Comparison of ENCODE assay signal across 15 cellular contexts in the genomic region with DNA sequence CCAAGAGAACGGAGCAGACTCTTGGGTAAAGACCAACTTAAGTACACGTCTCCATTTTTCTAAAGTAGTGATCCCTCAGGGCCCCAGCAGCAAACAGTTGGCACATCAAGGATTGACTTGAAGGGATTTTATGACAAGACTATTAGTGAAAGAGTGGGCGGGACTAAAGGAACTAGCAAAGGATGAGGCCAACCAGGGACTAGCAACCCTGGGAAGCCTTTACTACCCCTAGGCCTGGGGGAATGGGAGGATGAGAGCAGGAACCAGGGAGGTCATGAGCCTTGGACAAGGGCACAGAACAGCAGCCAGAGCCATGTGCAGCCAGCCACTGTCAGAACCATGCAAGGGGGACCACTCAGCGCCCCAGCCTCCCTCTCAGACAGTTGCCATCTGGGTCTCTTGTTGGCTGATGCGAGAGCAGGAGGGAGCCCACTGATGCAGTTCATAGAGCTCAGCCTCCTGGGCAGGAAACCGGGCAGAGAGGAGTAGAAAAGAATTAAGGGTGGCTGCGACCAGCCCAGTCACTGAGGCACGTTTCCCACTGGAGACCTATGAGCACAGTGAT. TPM values are rescaled to one million over a fixed set of nuclear protein-coding genes. Genes with fewer than 3 reads are reported as not detected.
DNase-seq lines count a peak whose midpoint lies in the region; TF ChIP-seq lines count a peak whose summit lies in the region.
"Had no signal": no experiment of that assay in that cellular context is flagged by ENCODE, and none has a peak within 500 bp of the region (broad histone marks: within the 10 kb centered on the region; RNA-seq: fewer than 3 reads in every experiment).

No MANE protein-coding gene starts in this region.

- H3K79me2 ChIP-seq in ACC112 (ENCODE audit: control insufficient read depth, insufficient read depth, low read length, unreplicated experiment) = peaks cover 2% of the 10 kb centered on the region
- no peaks in the 10 kb centered on the region for H3K79me2 ChIP-seq in hepatocyte

- in situ Hi-C loops in G401 (cut with HindIII; ENCODE audit: low sequenced_read_pairs) = no loop called here

- H3K27me3 ChIP-seq in ACC112 (ENCODE audit: insufficient read depth, low read length) (no peaks in the 10 kb centered on the region), Peyer's patch (no peaks in the 10 kb centered on the region), hepatocyte (no peaks in the 10 kb centered on the region), rectal smooth muscle tissue (ENCODE audit: control insufficient read depth, insufficient read depth, low read length) (no peaks in the 10 kb centered on the region)
- H3K27me3 ChIP-seq: upper lobe of right lung had no signal

- TF ChIP-seq CTCF in Peyer's patch (IDR thresholded peaks at IDR 0.05) (no peak), hepatocyte (IDR thresholded peaks at IDR 0.05; ENCODE audit: poor library complexity) (no peak)

- peaks cover 74% of the 10 kb centered on the region for H3K4me1 ChIP-seq in ACC112 (ENCODE audit: control insufficient read depth, insufficient read depth, low read length, unreplicated experiment)
- H3K4me1 ChIP-seq in Peyer's patch = peaks cover 0 to 37% (median 0%) of the 10 kb centered on the region in 4 donors
- H3K4me1 ChIP-seq in hepatocyte (ENCODE audit: insufficient read depth) = peaks cover 55% of the 10 kb centered on the region
- H3K4me1 ChIP-seq in rectal smooth muscle tissue (ENCODE audit: control insufficient read depth, insufficient read depth, low read length) = peaks cover 33% of the 10 kb centered on the region

- DNase-seq in Peyer's patch = peak in 1 of 3 donors; percentile 28
- DNase-seq in hepatocyte (ENCODE audit: low spot score) = no peak
- DNase-seq in DMS 273 (lab: John Stamatoyannopoulos, UW; ENCODE audit: unreplicated experiment) = no peak
- no peak for DNase-seq in UCSD-AML1 (lab: John Stamatoyannopoulos, UW; ENCODE audit: unreplicated experiment)
- DNase-seq in NCI-H2081 treated with DMSO at 0.1 percent for 48 hours (lab: John Stamatoyannopoulos, UW) = no peak
- DNase-seq in G401 (ENCODE audit: low spot score) = no peak
- DNase-seq: activated CD8-positive, alpha-beta memory T cell treated with anti-CD3 and anti-CD28 coated beads, Interleukin-2, amount 10 ng/mL, durations not matched to agents 7 days and 5 days; activated gamma-delta T cell; naive thymus-derived CD8-positive, alpha-beta T cell; NCI-H2029; NCI-H524 treated with DMSO at 0.1 percent for 48 hours; stimulated activated CD4-positive, alpha-beta T cell treated with anti-CD3 and anti-CD28 coated beads, Interleukin-4, amount 100 ng/mL, for 1 hour; upper lobe of right lung had no signal

- no peaks in the 10 kb centered on the region for H4K20me1 ChIP-seq in hepatocyte (ENCODE audit: insufficient read depth, poor library complexity, severe bottlenecking)

- no peak overlapping the region for H3K9ac ChIP-seq in rectal smooth muscle tissue (ENCODE audit: low read length)

- no peak for TF ChIP-seq POLR2A in Peyer's patch (IDR thresholded peaks at IDR 0.05)

- H3K9me2 ChIP-seq in hepatocyte (replicated peaks; ENCODE audit: insufficient read depth) = no peaks in the 10 kb centered on the region

- WGBS in hepatocyte (ENCODE audit: low lambda C conversion rate, missing lambda C conversion rate) = 85% methylated on average over 8 of the region's 8 CpGs

- H3K4me2 ChIP-seq in hepatocyte = no peak overlapping the region

- peak overlapping the region; percentile 89 for H3K27ac ChIP-seq in ACC112 (ENCODE audit: low read depth, low read length)
- H3K27ac ChIP-seq in Peyer's patch = peak overlapping the region in 3 of 4 donors; percentile 10 to 86 (median 75)
- H3K27ac ChIP-seq in hepatocyte = peak overlapping the region; percentile 93
- peak overlapping the region; percentile 79 for H3K27ac ChIP-seq in rectal smooth muscle tissue (ENCODE audit: low read depth, low read length)
- H3K27ac ChIP-seq: upper lobe of right lung had no signal

- H3K9me3 ChIP-seq in Peyer's patch = no peaks in the 10 kb centered on the region
- H3K9me3 ChIP-seq in hepatocyte (ENCODE audit: low read depth) = no peaks in the 10 kb centered on the region
- H3K9me3 ChIP-seq: upper lobe of right lung had no signal

- H2AFZ ChIP-seq in ACC112 (ENCODE audit: low read length, unreplicated experiment) (no peak overlapping the region), hepatocyte (no peak overlapping the region)

- H3K36me3 ChIP-seq in ACC112 (ENCODE audit: insufficient read depth, low read length) (peaks cover 74% of the 10 kb centered on the region), Peyer's patch (peaks cover 0 to 14% (median 0%) of the 10 kb centered on the region in 3 donors), hepatocyte (replicated peaks; ENCODE audit: insufficient read depth, low read depth) (no peaks in the 10 kb centered on the region), rectal smooth muscle tissue (ENCODE audit: control insufficient read depth, insufficient read depth, low read length) (no peaks in the 10 kb centered on the region)

- no peak overlapping the region for H3K4me3 ChIP-seq in ACC112 (ENCODE audit: low read depth, low read length)
- H3K4me3 ChIP-seq in Peyer's patch = no peak overlapping the region
- H3K4me3 ChIP-seq in hepatocyte = no peak overlapping the region
- H3K4me3 ChIP-seq in rectal smooth muscle tissue (ENCODE audit: low read length) = no peak overlapping the region
- H3K4me3 ChIP-seq: upper lobe of right lung had no signal

RNA-seq across cellular contexts. Expression of a gene that starts 28.1 kb away (rescaled TPM):
- total RNA-seq in Peyer's patch (10 to 100 TPM; 17.5 to 56.9 (median 26.3) TPM), hepatocyte (316 and 401 TPM in 2 replicates)
- 396 and 509 TPM in 2 replicates for polyA plus RNA-seq in hepatocyte
- total RNA-seq in G401 (2014; rRNA removed; shearing (Covaris generic)) = 0.18 TPM in 1 of 2 replicates, not detected in the other

Comparison
In these comparisons a context has a peak if more than half of its experiments do, and no peak if none do; other contexts are left out.
1. RNA of a gene that starts 28.1 kb away (total RNA-seq): 316 to 401 TPM in hepatocyte and 17.5 to 56.9 TPM in Peyer's patch; 0.18 TPM in G401; every median in the first group is over 10 times any median in the second.
2. Peak in every context shown above with its lines, with median percentiles within 50 percentile points of each other: H3K27ac ChIP-seq.